2 cellular contexts compared by ENCODE assay signal in genomic region chr2:11309706-11310105, GRCh38.
TF ChIP-seq lines count a peak whose summit lies in the region.

No MANE protein-coding gene starts in this region.

TF ChIP-seq in liver, 16 proteins besides CTCF, POLR2A, EP300 and RAD21 (continued from another document):
- TF ChIP-seq ZBTB33 (IDR thresholded peaks at IDR 0.05) (no peak), REST (IDR thresholded peaks at IDR 0.05) (no peak), RXRA (IDR thresholded peaks at IDR 0.05) (no peak), HNF4A (conservative IDR thresholded peaks at IDR 0.05) (no peak), ATF3 (IDR thresholded peaks at IDR 0.05) (no peak), MAX (IDR thresholded peaks at IDR 0.05) (no peak), YY1 (IDR thresholded peaks at IDR 0.05) (no peak)

TF ChIP-seq in HepG2, 621 proteins besides CTCF, POLR2A, EP300 and RAD21 (continued from another document):
- TF ChIP-seq IKZF5 (CRISPR knock-in tag; IDR thresholded peaks at IDR 0.05): no peak
- no peak for TF ChIP-seq THAP11 (CRISPR knock-in tag; IDR thresholded peaks at IDR 0.05)
- TF ChIP-seq FOXJ3 (CRISPR knock-in tag; IDR thresholded peaks at IDR 0.05; ENCODE audit: borderline replicate concordance): no peak
- no peak for TF ChIP-seq PHF5A (CRISPR knock-in tag; IDR thresholded peaks at IDR 0.05; ENCODE audit: low read depth, unreplicated experiment)
- TF ChIP-seq ZNF280D (CRISPR knock-in tag; IDR thresholded peaks at IDR 0.05): no peak
- no peak for TF ChIP-seq ZNF33B (CRISPR knock-in tag; IDR thresholded peaks at IDR 0.05)
- no peak for TF ChIP-seq ZNF747 (CRISPR knock-in tag; IDR thresholded peaks at IDR 0.05; ENCODE audit: borderline replicate concordance)
- no peak for TF ChIP-seq ZMYM3 (CRISPR knock-in tag; IDR thresholded peaks at IDR 0.05)
- no peak for TF ChIP-seq SOX5 (CRISPR knock-in tag; IDR thresholded peaks at IDR 0.05; ENCODE audit: borderline replicate concordance)
- TF ChIP-seq HOXA3 (CRISPR knock-in tag; IDR thresholded peaks at IDR 0.05): no peak
